1 cellular context compared by ENCODE assay signal in the genomic region with DNA sequence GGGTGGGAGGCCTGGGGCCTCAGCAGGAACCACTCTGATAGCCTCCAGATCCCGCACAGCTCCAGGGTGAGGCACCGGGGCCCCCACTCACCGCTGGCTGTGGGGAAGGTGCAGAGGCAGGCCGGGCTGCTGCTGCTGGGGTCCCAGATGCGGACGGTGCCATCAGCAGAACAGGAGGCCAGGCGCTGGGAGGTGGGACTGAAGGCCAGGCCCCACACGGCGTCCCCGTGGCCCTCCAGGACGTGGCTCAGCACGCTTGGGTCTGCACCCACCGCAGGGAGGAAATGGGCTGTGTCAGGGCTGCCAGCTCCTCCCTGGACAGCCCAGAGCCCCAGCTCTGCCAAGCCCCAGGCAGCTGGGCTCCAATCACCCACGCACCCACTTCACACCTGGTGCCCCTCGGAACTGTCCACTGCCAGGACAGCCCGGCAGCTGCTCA.
A peak's percentile ranks its signal among the peaks of the same experiment; 100 is the strongest.
TF ChIP-seq lines count a peak whose summit lies in the region.

No MANE protein-coding gene starts in this region.

TF ChIP-seq in HepG2, 621 proteins besides CTCF, POLR2A, EP300 and RAD21:
- TF ChIP-seq ADNP (CRISPR knock-in tag; IDR thresholded peaks at IDR 0.05) (no peak), AGO2 (optimal IDR thresholded peaks at IDR 0.05; ENCODE audit: low read depth, low read length) (peak; percentile 82)
